ENCODE assay signal across 8 cellular contexts in genomic region chrX:153934473-153935325, GRCh38.
A peak's percentile ranks its signal among the peaks of the same experiment; 100 is the strongest.
DNase-seq lines count a peak whose midpoint lies in the region; ATAC-seq lines count a peak whose summit lies in the region.

TSS of gene NAA10 (minus strand) at chrX:153935037. CDS start at chrX:153934904, 133 bp downstream.

- H3K27ac ChIP-seq in skin epidermis: peak within 1 kb of the TSS in 20 of 21 experiments; percentile 13 to 87 (median 76)

- ATAC-seq in HG02798 (IDR thresholded peaks at IDR 0.05; ENCODE audit: poor library complexity, unreplicated experiment): peak; percentile 94

- DNase-seq in activated CD4-positive, alpha-beta T cell treated with anti-CD3 and anti-CD28 coated beads for 24 hours (ENCODE audit: low read depth in 2 of 2): peak; percentile 45 to 50
- DNase-seq in activated CD4-positive, alpha-beta T cell treated with anti-CD3 and anti-CD28 coated beads for 1 hour: no peak
- peak; percentile 32 for DNase-seq in NCI-H146 treated with DMSO at 0.1 percent for 48 hours (lab: John Stamatoyannopoulos, UW; ENCODE audit: unreplicated experiment)
- peak; percentile 80 for DNase-seq in UCSD-AML1 (lab: John Stamatoyannopoulos, UW; ENCODE audit: unreplicated experiment)
- DNase-seq in central memory CD4-positive, alpha-beta T cell: peak; percentile 35
- peak; percentile 37 for DNase-seq in inferior parietal cortex (ENCODE audit: extremely low spot score)

- H3K4me3 ChIP-seq in skin epidermis: peak within 1 kb of the TSS; percentile 52 to 71 (median 68)
